ENCODE assay signal across 8 cellular contexts in genomic region chr17:64975318-64976087, GRCh38. TPM values are rescaled to one million over a fixed set of nuclear protein-coding genes. Genes with fewer than 3 reads are reported as not detected.
A peak's percentile ranks its signal among the peaks of the same experiment; 100 is the strongest.
DNase-seq lines count a peak whose midpoint lies in the region; ATAC-seq and TF ChIP-seq lines count a peak whose summit lies in the region.

No MANE protein-coding gene starts in this region.

- H2AFZ ChIP-seq in HCT116 (ENCODE audit: low read depth, low read length, poor library complexity, severe bottlenecking) = no peak overlapping the region
- peak overlapping the region; percentile 85 for H2AFZ ChIP-seq in MM.1S (ENCODE audit: low read length)

- no peak for TF ChIP-seq RAD21 in HCT116 (IDR thresholded peaks at IDR 0.05; ENCODE audit: low read depth)

- BruUV-seq in HCT116 (replicated peaks; lab: Mats Ljungman, UMichigan) = no TSS peak

- H3K4me3 ChIP-seq in HCT116 (replicated peaks in 1 of 2; ENCODE audit: low read depth in 1 of 2, low read length in 2 of 2) (peak overlapping the region; percentile 61 to 83), MM.1S (ENCODE audit: low read length) (peak overlapping the region; percentile 98), stomach (peak overlapping the region; percentile 56 to 80 (median 72))

- H3K9me2 ChIP-seq in HCT116 (ENCODE audit: insufficient read depth) (no peaks in the 10 kb centered on the region), MM.1S (replicated peaks; ENCODE audit: insufficient read depth, low read length) (no peaks in the 10 kb centered on the region)

- peaks cover 25% of the 10 kb centered on the region for H3K4me1 Mint-ChIP-seq in neural crest cell

- no peaks in the 10 kb centered on the region for H3K9me3 ChIP-seq in HCT116 (ENCODE audit: control insufficient read depth in 1 of 2, insufficient read depth in 1 of 2, low read depth in 1 of 2, low read length in 2 of 2)
- H3K9me3 ChIP-seq in MM.1S (replicated peaks; ENCODE audit: insufficient read depth, low read length) = no peaks in the 10 kb centered on the region
- H3K9me3 ChIP-seq in stomach = no peaks in the 10 kb centered on the region

- H4K20me1 ChIP-seq in HCT116 (ENCODE audit: insufficient read depth) = no peaks in the 10 kb centered on the region
- H4K20me1 ChIP-seq in MM.1S (ENCODE audit: insufficient read depth, low read length) = no peaks in the 10 kb centered on the region

- intact Hi-C loops in HCT116 (cut with micrococcal nuclease) (loop anchor here (5.0 kb wide), 2 partner anchors 82 to 127 kb away; partner anchors contain the start of gene GNA13), stomach (cut with DNase I; ENCODE audit: low total_unique reads) (no loop called here)

- H3K27ac Mint-ChIP-seq in neural crest cell (ENCODE audit: unreplicated experiment) = peak overlapping the region; percentile 99

- peaks cover 4% of the 10 kb centered on the region for H3K36me3 Mint-ChIP-seq in neural crest cell (ENCODE audit: low read depth)

- H3K27me3 ChIP-seq in HCT116 (ENCODE audit: insufficient read depth, low read length) (no peaks in the 10 kb centered on the region), MM.1S (replicated peaks; ENCODE audit: insufficient read depth, low read length) (no peaks in the 10 kb centered on the region), stomach (no peaks in the 10 kb centered on the region)

- WGBS in stomach, 5 donors = 0 to 1% (median 0%) methylated on average over 30 to 94 of the region's 94 CpGs

- H3K4me2 ChIP-seq in HCT116 (ENCODE audit: low read length) (peak overlapping the region; percentile 79), MM.1S (ENCODE audit: low read depth, low read length) (peak overlapping the region; percentile 95)

- no peak for TF ChIP-seq CTCF in HCT116 (IDR thresholded peaks at IDR 0.05 in 2 of 3, conservative IDR thresholded peaks at IDR 0.05 in 1 of 3; ENCODE audit: borderline replicate concordance in 1 of 3, insufficient read depth in 1 of 3, low read depth in 2 of 3, low read length in 2 of 3)
- TF ChIP-seq CTCF in MM.1S (IDR thresholded peaks at IDR 0.05; ENCODE audit: low read length) = no peak
- no peak for TF ChIP-seq CTCF in neural crest cell (conservative IDR thresholded peaks at IDR 0.05)
- no peak for TF ChIP-seq CTCF in stomach (IDR thresholded peaks at IDR 0.05)

- H3K79me2 ChIP-seq in HCT116 (ENCODE audit: insufficient read depth, low read length) (peaks cover 2% of the 10 kb centered on the region; the same call in 1 of the 2 replicates), MM.1S (ENCODE audit: low read length) (no peaks in the 10 kb centered on the region; the same call in 1 of the 2 replicates)

- peak overlapping the region; percentile 99 for H3K4me3 Mint-ChIP-seq in neural crest cell

- RAD21 ChIA-PET in HCT116 (lab: Charles Lee; ENCODE audit: low non-redundant PET in 1 of 2, low total read pairs in 2 of 2, uncharacterized antibody in 2 of 2, unreplicated experiment in 2 of 2) = no interaction called here

- H3K27ac ChIP-seq in HCT116 (ENCODE audit: low read depth, low read length) = peak overlapping the region; percentile 97
- peak overlapping the region; percentile 100 for H3K27ac ChIP-seq in MM.1S (ENCODE audit: low read length)
- H3K27ac ChIP-seq in stomach = peak overlapping the region; percentile 98 to 100 (median 99)

- peak; percentile 93 for ATAC-seq in HCT116

- TF ChIP-seq POLR2A in HCT116 (IDR thresholded peaks at IDR 0.05; ENCODE audit: borderline replicate concordance, extremely low read depth, insufficient read depth, insufficient read length) (peak; percentile 96), stomach (IDR thresholded peaks at IDR 0.05) (peak in 2 of 4 donors; percentile 51 to 59)

- peak; percentile 96 for DNase-seq in GF-D8 (lab: John Stamatoyannopoulos, UW)
- DNase-seq in HCT116 (ENCODE audit: low read depth, low spot score) = peak; percentile 95
- DNase-seq in MM.1S = peak; percentile 98
- DNase-seq in SHP77 (lab: John Stamatoyannopoulos, UW) = peak; percentile 71 to 84
- DNase-seq in activated gamma-delta T cell (lab: John Stamatoyannopoulos, UW) = peak; percentile 98
- DNase-seq in fibroblast of the conjunctiva (ENCODE audit: low read depth) = peak; percentile 88
- DNase-seq in neural crest cell (ENCODE audit: low read depth, low spot score) = peak; percentile 86
- peak; percentile 97 for DNase-seq in stomach

- peaks cover 9% of the 10 kb centered on the region; the same call in 1 of the 2 replicates for H3F3A ChIP-seq in MM.1S (ENCODE audit: insufficient read depth, low read length)

- POLR2A ChIA-PET in HCT116 (lab: Charles Lee) = interaction anchor here (0.6 to 2.0 kb wide), 11 partner anchors 9 to 268 kb away, joined by 3 to 7 read pairs (median 4); partner anchors contain the start of genes GNA13 and LRRC37A3

- 0 out of 4 replicates have a peak, but pooled peaks cover 0 to 3% of the 10 kb centered on the region in 2 experiments for H3K36me3 ChIP-seq in HCT116 (ENCODE audit: control insufficient read depth in 1 of 2, insufficient read depth in 2 of 2, low read length in 2 of 2)
- no peaks in the 10 kb centered on the region for H3K36me3 ChIP-seq in MM.1S (replicated peaks; ENCODE audit: insufficient read depth, low read length)
- peaks cover 0 to 22% (median 19%) of the 10 kb centered on the region in 4 donors for H3K36me3 ChIP-seq in stomach

- H3K9ac ChIP-seq in HCT116 (ENCODE audit: low read length) (peak overlapping the region; percentile 86), MM.1S (ENCODE audit: low read length) (peak overlapping the region; percentile 99)

- TF ChIP-seq EP300 in stomach (IDR thresholded peaks at IDR 0.05) = no peak

- CTCF ChIA-PET in HCT116 (lab: Charles Lee) = interaction anchor here (0.8 to 1.4 kb wide), 4 partner anchors 10 to 222 kb away, joined by 3 to 11 read pairs (median 3); partner anchors contain the start of gene LRRC37A3

- H3K4me1 ChIP-seq in HCT116 (ENCODE audit: control insufficient read depth in 1 of 2, insufficient read depth in 2 of 2, low read length in 2 of 2) = peaks cover 30 to 49% of the 10 kb centered on the region in 2 experiments
- H3K4me1 ChIP-seq in MM.1S (ENCODE audit: low read length) = peaks cover 8% of the 10 kb centered on the region
- peaks cover 20 to 27% (median 24%) of the 10 kb centered on the region in 4 donors for H3K4me1 ChIP-seq in stomach

- no peaks in the 10 kb centered on the region for H3K9me3 Mint-ChIP-seq in neural crest cell

- H3K27me3 Mint-ChIP-seq in neural crest cell (ENCODE audit: low read depth) = no peaks in the 10 kb centered on the region

TF ChIP-seq in HCT116, 20 proteins besides CTCF, POLR2A, EP300 and RAD21 (continues in another document):
- no peak for TF ChIP-seq ELF1 (IDR thresholded peaks at IDR 0.05; ENCODE audit: borderline replicate concordance, low read depth)
- TF ChIP-seq CEBPB (IDR thresholded peaks at IDR 0.05; ENCODE audit: low read depth) = no peak
- peak; percentile 27 for TF ChIP-seq TCF7L2 (IDR thresholded peaks at IDR 0.05; ENCODE audit: borderline replicate concordance, extremely low read depth, insufficient read depth, insufficient read length)
- peak; percentile 88 for TF ChIP-seq POLR2AphosphoS5 (IDR thresholded peaks at IDR 0.05; ENCODE audit: low read depth, low read length)
- no peak for TF ChIP-seq ZBTB33 (IDR thresholded peaks at IDR 0.05; ENCODE audit: extremely low read depth, insufficient replicate concordance, low read length)
- peak; percentile 43 for TF ChIP-seq YY1 (IDR thresholded peaks at IDR 0.05; ENCODE audit: extremely low read depth, insufficient replicate concordance, low read depth, low read length)
- TF ChIP-seq MAX (IDR thresholded peaks at IDR 0.05) = peak; percentile 97
- TF ChIP-seq CBX3 (IDR thresholded peaks at IDR 0.05; ENCODE audit: low read depth) = no peak; the same call in 1 of the 2 replicates
- TF ChIP-seq ZNF274 (IDR thresholded peaks at IDR 0.05; ENCODE audit: low read depth, low read length) = no peak

RNA-seq across cellular contexts. Expression of gene LRRC37A3, which starts 56.2 kb away (rescaled TPM):
- total RNA-seq in HCT116 (2021; ENCODE audit: unreplicated experiment) (7.7 TPM), neural crest cell (21.2 and 22.8 TPM in 2 replicates), stomach (10 to 100 TPM in 3 of 5 donors, 1 to 10 TPM in 2; 2.3 to 19.6 (median 10.5) TPM)
- polyA plus RNA-seq in HCT116 (2012) = 1.5 and 3.0 TPM in 2 replicates
- 1 to 10 TPM; 1.6 to 3.3 (median 2.7) TPM for polyA plus RNA-seq in stomach

Comparison
In these comparisons a context has a peak if more than half of its experiments do, and no peak if none do; other contexts are left out.
1. Peak in every context shown above with its lines: DNase-seq, ATAC-seq, H3K4me3 ChIP-seq and H3K27ac ChIP-seq.